Comparison of ENCODE assay signal across 28 cellular contexts in genomic region chr2:185161701-185162100, GRCh38.
"Had no signal": no experiment of that assay in that cellular context is flagged by ENCODE, and none has a peak within 500 bp of the region (broad histone marks: within the 10 kb centered on the region; RNA-seq: fewer than 3 reads in every experiment).

No MANE protein-coding gene starts in this region.

- H3K27ac ChIP-seq: epithelial cell of prostate, esophagus squamous epithelium, left ventricle myocardium inferior, thyroid gland, upper lobe of right lung, VCaP had no signal

- H3K36me3 ChIP-seq: esophagus squamous epithelium, left ventricle myocardium inferior, thyroid gland, upper lobe of right lung had no signal

- H3K36me3 Mint-ChIP-seq: activated naive CD4-positive, alpha-beta T cell treated with anti-CD3 and anti-CD28 coated beads, Interleukin-2, amount 50 U/mL, for 24 hours; natural killer cell treated with Interleukin-12 subunit alpha and Interleukin-12 subunit beta and Interleukin-15 and Interleukin-18, amount 100 ng/mL, for 72 hours; stimulated activated memory B cell treated with anti-CD40 and anti-IgM and Interleukin-4, amounts not matched to agents 10 μg/mL and 1 μg/mL and 100 μg/mL, for 72 hours had no signal

- DNase-seq: activated CD4-positive, alpha-beta T cell treated with anti-CD3 and anti-CD28 coated beads for 4 hours; activated CD4-positive, alpha-beta T cell treated with anti-CD3 and anti-CD28 coated beads, Interleukin-2, amount 50 U/mL, for 48 hours; activated CD8-positive, alpha-beta memory T cell treated with anti-CD3 and anti-CD28 coated beads, Interleukin-2, amount 50 U/mL, for 4 hours; activated gamma-delta T cell treated with Interleukin-2 at 50 U/mL for 16 hours; activated naive CD8-positive, alpha-beta T cell treated with anti-CD3 and anti-CD28 coated beads, Interleukin-2, amount 50 U/mL, for 24 hours; activated T-cell treated with anti-CD3 and anti-CD28 coated beads, Interleukin-2, amount 50 U/mL, for 1 hour; anterior cingulate cortex; esophagus squamous epithelium; left ventricle myocardium inferior; mucosa of descending colon; posterior cingulate gyrus; small intestine; stimulated activated CD4-positive, alpha-beta T cell treated with anti-CD3 and anti-CD28 coated beads, Interleukin-1b, Interleukin-23, amount 100 ng/mL, for 48 hours; stimulated activated CD4-positive, alpha-beta T cell treated with anti-CD3 and anti-CD28 coated beads, Interleukin-4, amount 100 ng/mL, for 4 hours; stimulated activated CD8-positive, alpha-beta memory T cell treated with anti-CD3 and anti-CD28 coated beads, Interleukin-4, amount 100 ng/mL, for 48 hours; stimulated activated naive CD8-positive, alpha-beta T cell treated with anti-CD3 and anti-CD28 coated beads, Interleukin-15, amount 100 ng/mL, for 72 hours; substantia nigra; thyroid gland; upper lobe of right lung had no signal

- H3K9me3 Mint-ChIP-seq: activated naive CD4-positive, alpha-beta T cell treated with anti-CD3 and anti-CD28 coated beads, Interleukin-2, amount 50 U/mL, for 24 hours had no signal

- H3K4me1 ChIP-seq: esophagus squamous epithelium, left ventricle myocardium inferior, thyroid gland, upper lobe of right lung had no signal

- H3K27ac Mint-ChIP-seq: activated naive CD4-positive, alpha-beta T cell treated with anti-CD3 and anti-CD28 coated beads, Interleukin-2, amount 50 U/mL, for 24 hours; activated naive CD8-positive, alpha-beta T cell treated with anti-CD3 and anti-CD28 coated beads, Interleukin-2, amount 50 U/mL, for 24 hours; dendritic cell treated with granulocyte-macrophage colony-stimulating factor and Interleukin-4, amounts not matched to agents 40 ng/mL and 50 ng/mL, for 4 days; natural killer cell treated with Interleukin-12 subunit alpha and Interleukin-12 subunit beta and Interleukin-15 and Interleukin-18, amount 100 ng/mL, for 72 hours; stimulated activated memory B cell treated with anti-CD40 and anti-IgM and Interleukin-4, amounts not matched to agents 10 μg/mL and 1 μg/mL and 100 μg/mL, for 72 hours had no signal

- H3K4me1 Mint-ChIP-seq: activated naive CD4-positive, alpha-beta T cell treated with anti-CD3 and anti-CD28 coated beads, Interleukin-2, amount 50 U/mL, for 24 hours; activated naive CD8-positive, alpha-beta T cell treated with anti-CD3 and anti-CD28 coated beads, Interleukin-2, amount 50 U/mL, for 24 hours; central memory CD8-positive, alpha-beta T cell; stimulated activated memory B cell treated with anti-CD40 and anti-IgM and Interleukin-4, amounts not matched to agents 10 μg/mL and 1 μg/mL and 100 μg/mL, for 72 hours; stimulated activated naive CD8-positive, alpha-beta T cell treated with anti-CD3 and anti-CD28 coated beads, Interleukin-15, amount 100 ng/mL, for 72 hours had no signal

- ATAC-seq: activated naive CD8-positive, alpha-beta T cell treated with anti-CD3 and anti-CD28 coated beads, Interleukin-2, amount 50 U/mL, for 24 hours; mucosa of descending colon; natural killer cell treated with Interleukin-12 subunit alpha and Interleukin-12 subunit beta and Interleukin-15 and Interleukin-18, amount 100 ng/mL, for 72 hours; sciatic nerve; stimulated activated memory B cell treated with anti-CD40 and anti-IgM and Interleukin-4, amounts not matched to agents 10 μg/mL and 1 μg/mL and 100 μg/mL, for 72 hours; stimulated activated naive CD8-positive, alpha-beta T cell treated with anti-CD3 and anti-CD28 coated beads, Interleukin-15, amount 100 ng/mL, for 72 hours; upper lobe of right lung had no signal

- H3K4me3 Mint-ChIP-seq: activated naive CD4-positive, alpha-beta T cell treated with anti-CD3 and anti-CD28 coated beads, Interleukin-2, amount 50 U/mL, for 24 hours; activated naive CD8-positive, alpha-beta T cell treated with anti-CD3 and anti-CD28 coated beads, Interleukin-2, amount 50 U/mL, for 24 hours; central memory CD8-positive, alpha-beta T cell; dendritic cell treated with granulocyte-macrophage colony-stimulating factor and Interleukin-4, amounts not matched to agents 40 ng/mL and 50 ng/mL, for 4 days; natural killer cell treated with Interleukin-12 subunit alpha and Interleukin-12 subunit beta and Interleukin-15 and Interleukin-18, amount 100 ng/mL, for 72 hours; stimulated activated memory B cell treated with anti-CD40 and anti-IgM and Interleukin-4, amounts not matched to agents 10 μg/mL and 1 μg/mL and 100 μg/mL, for 72 hours; stimulated activated naive CD8-positive, alpha-beta T cell treated with anti-CD3 and anti-CD28 coated beads, Interleukin-15, amount 100 ng/mL, for 72 hours had no signal

- H3K27me3 ChIP-seq: esophagus squamous epithelium, thyroid gland, upper lobe of right lung had no signal

- H3K27me3 Mint-ChIP-seq: activated naive CD4-positive, alpha-beta T cell treated with anti-CD3 and anti-CD28 coated beads, Interleukin-2, amount 50 U/mL, for 24 hours; activated naive CD8-positive, alpha-beta T cell treated with anti-CD3 and anti-CD28 coated beads, Interleukin-2, amount 50 U/mL, for 24 hours; central memory CD8-positive, alpha-beta T cell; dendritic cell treated with granulocyte-macrophage colony-stimulating factor and Interleukin-4, amounts not matched to agents 40 ng/mL and 50 ng/mL, for 4 days; natural killer cell treated with Interleukin-12 subunit alpha and Interleukin-12 subunit beta and Interleukin-15 and Interleukin-18, amount 100 ng/mL, for 72 hours; stimulated activated memory B cell treated with anti-CD40 and anti-IgM and Interleukin-4, amounts not matched to agents 10 μg/mL and 1 μg/mL and 100 μg/mL, for 72 hours; stimulated activated naive CD8-positive, alpha-beta T cell treated with anti-CD3 and anti-CD28 coated beads, Interleukin-15, amount 100 ng/mL, for 72 hours had no signal

- H3K9me3 ChIP-seq: esophagus squamous epithelium, mucosa of descending colon, thyroid gland, upper lobe of right lung had no signal

- H3K4me3 ChIP-seq: esophagus squamous epithelium, left ventricle myocardium inferior, lung, mucosa of descending colon, thyroid gland, upper lobe of right lung had no signal
